10 cellular contexts compared by ENCODE assay signal in the genomic region with DNA sequence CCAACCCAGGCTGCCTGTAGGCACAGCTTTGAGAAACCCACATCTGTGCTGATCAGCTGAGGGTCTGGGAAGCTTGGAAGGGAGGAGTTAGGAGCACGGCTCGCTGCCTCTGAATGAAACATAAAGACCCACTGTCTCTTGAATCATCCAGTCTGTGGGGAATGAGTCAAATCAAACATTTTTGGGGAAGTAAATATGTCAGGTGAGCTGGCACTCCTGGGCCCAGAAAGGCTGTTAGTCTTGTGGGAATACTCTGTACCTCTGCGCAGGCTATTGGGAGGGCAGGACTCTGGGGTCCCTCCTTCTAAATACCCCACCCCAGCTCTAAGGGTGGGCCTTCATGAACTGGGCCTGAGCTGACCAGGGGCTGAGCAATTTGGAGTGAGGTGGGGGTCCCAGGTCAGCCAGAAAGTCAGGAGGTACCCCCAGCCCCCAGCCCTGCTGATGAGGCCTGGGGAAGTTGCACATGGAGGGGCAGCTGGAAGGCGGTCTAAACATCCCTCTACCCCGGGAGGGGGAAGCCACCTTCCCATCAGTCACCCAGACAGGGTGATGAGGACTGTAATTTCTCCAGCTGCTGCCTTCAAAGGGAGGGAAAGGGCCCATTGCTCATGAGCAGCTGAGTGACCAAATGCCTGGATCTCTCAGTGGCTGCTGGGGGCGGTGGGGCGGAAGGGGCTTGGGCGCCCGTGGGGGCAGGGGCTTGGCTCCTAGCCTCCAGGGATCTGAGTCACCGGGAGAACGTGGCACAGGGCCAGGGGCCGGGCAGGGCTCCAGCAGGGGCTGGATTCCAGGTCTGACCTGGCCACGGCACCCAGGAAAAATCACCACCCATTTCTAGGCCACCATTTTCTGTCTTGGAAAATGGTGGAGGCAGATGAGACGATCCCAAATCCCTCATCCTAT. TPM values are rescaled to one million over a fixed set of nuclear protein-coding genes. Genes with fewer than 3 reads are reported as not detected.
DNase-seq lines count a peak whose midpoint lies in the region; ATAC-seq, FAIRE-seq and TF ChIP-seq lines count a peak whose summit lies in the region.
"Had no signal": no experiment of that assay in that cellular context is flagged by ENCODE, and none has a peak within 500 bp of the region (broad histone marks: within the 10 kb centered on the region; RNA-seq: fewer than 3 reads in every experiment).

No MANE protein-coding gene starts in this region.

- ATAC-seq in HG03139 (IDR thresholded peaks at IDR 0.05; ENCODE audit: unreplicated experiment) (no peak), GM19455 (IDR thresholded peaks at IDR 0.05; ENCODE audit: unreplicated experiment) (no peak)

- intact Hi-C loops in cardiac septum (cut with DNase I): no loop called here

- no peaks in the 10 kb centered on the region for H3K9me3 Mint-ChIP-seq in type B pancreatic cell
- H3K9me3 Mint-ChIP-seq: dendritic cell treated with granulocyte-macrophage colony-stimulating factor and Interleukin-4, amounts not matched to agents 40 ng/mL and 50 ng/mL, for 4 days had no signal

- H3K4me1 Mint-ChIP-seq in type B pancreatic cell (ENCODE audit: unreplicated experiment): peaks cover 22% of the 10 kb centered on the region

- no peak overlapping the region for H3K4me3 Mint-ChIP-seq in type B pancreatic cell
- H3K4me3 Mint-ChIP-seq: dendritic cell treated with granulocyte-macrophage colony-stimulating factor and Interleukin-4, amounts not matched to agents 40 ng/mL and 50 ng/mL, for 4 days had no signal

- H4K20me1 ChIP-seq in OCI-LY3 (ENCODE audit: insufficient read depth, low read length): no peaks in the 10 kb centered on the region

- H3K79me2 ChIP-seq in OCI-LY3 (ENCODE audit: low read length): no peaks in the 10 kb centered on the region

- no peak for FAIRE-seq in GM19239 (lab: Jason Lieb, UNC)

- no peaks in the 10 kb centered on the region for H3K36me3 ChIP-seq in OCI-LY3 (replicated peaks; ENCODE audit: low read depth, low read length)

- DNase-seq in AG04450 (ENCODE audit: low read depth, low spot score) (no peak), GM19239 (ENCODE audit: insufficient read length, low spot score) (peak; percentile 48), cardiac septum (ENCODE audit: low spot score) (peak; percentile 81), type B pancreatic cell (ENCODE audit: extremely low spot score, unreplicated experiment) (no peak)
- no peak for DNase-seq in activated CD4-positive, alpha-beta T cell treated with anti-CD3 and anti-CD28 coated beads, Interleukin-2, amount 50 U/mL, for 1 hour

- H3K4me1 ChIP-seq in OCI-LY3 (ENCODE audit: low read length): peaks cover 79% of the 10 kb centered on the region

- H3K27ac ChIP-seq in AG04450 (ENCODE audit: low read depth, low read length): peak overlapping the region; percentile 65
- peak overlapping the region; percentile 76 for H3K27ac ChIP-seq in OCI-LY3 (ENCODE audit: low read length)
- H3K27ac ChIP-seq: skin epidermis had no signal

- TF ChIP-seq CTCF in AG04450 (IDR thresholded peaks at IDR 0.05; ENCODE audit: low read depth, low read length) (no peak), OCI-LY3 (IDR thresholded peaks at IDR 0.05; ENCODE audit: low read depth, low read length) (no peak), type B pancreatic cell (conservative IDR thresholded peaks at IDR 0.05) (no peak)

- H3K4me2 ChIP-seq in OCI-LY3 (ENCODE audit: low read length): peak overlapping the region; percentile 86

- no peaks in the 10 kb centered on the region for H3K36me3 Mint-ChIP-seq in type B pancreatic cell

- H3K27me3 Mint-ChIP-seq in type B pancreatic cell: peaks cover 16% of the 10 kb centered on the region

- H3K27me3 ChIP-seq in AG04450 (ENCODE audit: control insufficient read depth, insufficient read depth, low read length): no peaks in the 10 kb centered on the region
- H3K27me3 ChIP-seq in OCI-LY3 (ENCODE audit: low read depth, low read length): peaks cover 19% of the 10 kb centered on the region

- H3K4me3 ChIP-seq in AG04450 (ENCODE audit: low read depth, low read length) (no peak overlapping the region), OCI-LY3 (ENCODE audit: low read length) (peak overlapping the region; percentile 56)
- H3K4me3 ChIP-seq: skin epidermis had no signal

- POLR2A ChIA-PET in AG04450 (lab: Yijun Ruan, JAX): interaction anchor here (0.8 to 1.4 kb wide), 2 partner anchors 15 to 18 kb away, joined by 3 to 5 read pairs; no protein-coding TSS in a partner anchor

- CTCF ChIA-PET in AG04450 (lab: Charles Lee): interaction anchor here (0.5 to 0.6 kb wide), 3 partner anchors 66 to 322 kb away, joined by 3 to 6 read pairs (median 3); no protein-coding TSS in a partner anchor

- H2AFZ ChIP-seq in OCI-LY3 (ENCODE audit: low read depth, low read length): no peak overlapping the region

- no peaks in the 10 kb centered on the region for H3K9me3 ChIP-seq in AG04450 (ENCODE audit: control insufficient read depth, insufficient read depth, low read length)
- no peaks in the 10 kb centered on the region for H3K9me3 ChIP-seq in OCI-LY3 (ENCODE audit: insufficient read depth, low read length)

- peak overlapping the region; percentile 49; the same call in 1 of the 2 replicates for H3K9ac ChIP-seq in OCI-LY3 (ENCODE audit: low read length)

- no peak overlapping the region for H3K27ac Mint-ChIP-seq in type B pancreatic cell
- H3K27ac Mint-ChIP-seq: dendritic cell treated with granulocyte-macrophage colony-stimulating factor and Interleukin-4, amounts not matched to agents 40 ng/mL and 50 ng/mL, for 4 days had no signal

RNA-seq across cellular contexts. Expression of a gene that starts 10.8 kb away (rescaled TPM):
- 2.2 and 3.2 TPM in 2 replicates for polyA plus RNA-seq in AG04450 (2011; rRNA removed)
- 1.2 and 2.3 TPM in 2 replicates for polyA minus RNA-seq in AG04450 (2011; rRNA and poly(A)+ RNA removed)
- total RNA-seq in cardiac septum (0.54 TPM), type B pancreatic cell (ENCODE audit: low replicate concordance) (0.53 and 0.76 TPM in 2 replicates)

RNA-seq across cellular contexts. Expression of a gene that starts 31.6 kb away (rescaled TPM):
- polyA plus RNA-seq in AG04450 (2011; rRNA removed): not detected in 2 replicates
- not detected in 2 replicates for polyA minus RNA-seq in AG04450 (2011; rRNA and poly(A)+ RNA removed)
- total RNA-seq in cardiac septum (not detected), type B pancreatic cell (ENCODE audit: low replicate concordance) (not detected in 2 replicates)

Comparison
In these comparisons a context has a peak if more than half of its experiments do, and no peak if none do; other contexts are left out.
1. DNase-seq: peak in GM19239 (single experiment) and cardiac septum (single experiment); none in AG04450 (single experiment), activated CD4-positive, alpha-beta T cell treated with anti-CD3 and anti-CD28 coated beads, Interleukin-2, amount 50 U/mL, for 1 hour (single experiment) and type B pancreatic cell (single experiment).